In genomic region chr17:68053237-68054030, GRCh38 we compare ENCODE assay signal across 10 cellular contexts. TPM values are rescaled to one million over a fixed set of nuclear protein-coding genes. Genes with fewer than 3 reads are reported as not detected.
DNase-seq lines count a peak whose midpoint lies in the region; ATAC-seq and TF ChIP-seq lines count a peak whose summit lies in the region.
"Had no signal": no experiment of that assay in that cellular context is flagged by ENCODE, and none has a peak within 500 bp of the region (broad histone marks: within the 10 kb centered on the region; RNA-seq: fewer than 3 reads in every experiment).

No MANE protein-coding gene starts in this region.

- TF ChIP-seq POLR2A in esophagus squamous epithelium (IDR thresholded peaks at IDR 0.05) (no peak), vagina (IDR thresholded peaks at IDR 0.05) (no peak), GM18505 (IDR thresholded peaks at IDR 0.05; ENCODE audit: borderline replicate concordance, extremely low read depth, insufficient read depth, insufficient read length) (no peak)

- H3K27ac ChIP-seq in SJCRH30 (peak overlapping the region; percentile 75), esophagus squamous epithelium (peak overlapping the region; percentile 24 to 73 (median 70)), vagina (peak overlapping the region; percentile 30)

- H3K27me3 ChIP-seq in SJCRH30 (no peaks in the 10 kb centered on the region), esophagus squamous epithelium (no peaks in the 10 kb centered on the region), vagina (no peaks in the 10 kb centered on the region)

- intact Hi-C loops in esophagus squamous epithelium (cut with DNase I), result no loop called here
- intact Hi-C loops in vagina (cut with DNase I), result no loop called here

- H3K4me3 ChIP-seq in SJCRH30 (no peak overlapping the region), esophagus squamous epithelium (no peak overlapping the region), vagina (no peak overlapping the region)
- H3K4me3 ChIP-seq: GM23338 had no signal

- TF ChIP-seq CTCF in esophagus squamous epithelium (IDR thresholded peaks at IDR 0.05), result no peak
- no peak for TF ChIP-seq CTCF in vagina (IDR thresholded peaks at IDR 0.05)

- no peak for ATAC-seq in GM18505 (IDR thresholded peaks at IDR 0.05; ENCODE audit: unreplicated experiment)
- ATAC-seq in HG03457 (IDR thresholded peaks at IDR 0.05; ENCODE audit: unreplicated experiment), result no peak
- ATAC-seq: GM23338 had no signal

- WGBS in esophagus squamous epithelium, 2 donors, result 49 to 50% methylated on average over 7 to 8 of the region's 8 CpGs

- H3K36me3 ChIP-seq in SJCRH30 (no peaks in the 10 kb centered on the region), esophagus squamous epithelium (no peaks in the 10 kb centered on the region), vagina (no peaks in the 10 kb centered on the region)

- DNase-seq in SJCRH30, result peak; percentile 28 to 31
- no peak for DNase-seq in esophagus squamous epithelium (lab: John Stamatoyannopoulos, UW)
- DNase-seq in mesenteric fat pad (ENCODE audit: low spot score), result peak; percentile 83
- peak in 1 of 2 donors; percentile 90 for DNase-seq in vagina (ENCODE audit: extremely low spot score in 2 of 2)
- no peak for DNase-seq in activated effector memory CD4-positive, alpha-beta T cell treated with anti-CD3 and anti-CD28 coated beads, Interleukin-2, amount 50 U/mL, for 16 hours
- DNase-seq: DND-41, NCI-H1048 had no signal

- no peaks in the 10 kb centered on the region for H3K9me3 ChIP-seq in SJCRH30 (replicated peaks)
- no peaks in the 10 kb centered on the region for H3K9me3 ChIP-seq in esophagus squamous epithelium
- no peaks in the 10 kb centered on the region for H3K9me3 ChIP-seq in vagina

- H3K4me1 ChIP-seq in SJCRH30 (peaks cover 21% of the 10 kb centered on the region), esophagus squamous epithelium (peaks cover 0 to 21% (median 14%) of the 10 kb centered on the region in 3 donors), vagina (peaks cover 23% of the 10 kb centered on the region)

RNA-seq across cellular contexts. Expression of gene KPNA2, which starts 17.9 kb away (rescaled TPM):
- total RNA-seq in SJCRH30 (2014; rRNA removed; shearing (Covaris generic)), result 325 and 342 TPM in 2 replicates
- total RNA-seq in esophagus squamous epithelium (10 to 100 TPM; 35.5 to 97.8 (median 60.3) TPM), mesenteric fat pad (37.9 TPM), vagina (29.7 TPM)

RNA-seq across cellular contexts. Expression of gene C17orf58, which starts 57.2 kb away (rescaled TPM):
- total RNA-seq in SJCRH30 (2014; rRNA removed; shearing (Covaris generic)), result 11.3 and 12.7 TPM in 2 replicates
- total RNA-seq in esophagus squamous epithelium (10 to 100 TPM in 1 of 4 donors, 1 to 10 TPM in 3; 6.4 to 10.7 (median 7.2) TPM), mesenteric fat pad (8.8 TPM), vagina (9.8 TPM)

Comparison
In these comparisons a context has a peak if more than half of its experiments do, and no peak if none do; other contexts are left out.
1. DNase-seq: peak in SJCRH30 (2 of 2) and mesenteric fat pad (single experiment); none in esophagus squamous epithelium (single experiment) and activated effector memory CD4-positive, alpha-beta T cell treated with anti-CD3 and anti-CD28 coated beads, Interleukin-2, amount 50 U/mL, for 16 hours (single experiment).
2. Peak in every context shown above with its lines, with median percentiles within 50 percentile points of each other: H3K27ac ChIP-seq.